ENCODE assay signal across 15 cellular contexts in the genomic region with DNA sequence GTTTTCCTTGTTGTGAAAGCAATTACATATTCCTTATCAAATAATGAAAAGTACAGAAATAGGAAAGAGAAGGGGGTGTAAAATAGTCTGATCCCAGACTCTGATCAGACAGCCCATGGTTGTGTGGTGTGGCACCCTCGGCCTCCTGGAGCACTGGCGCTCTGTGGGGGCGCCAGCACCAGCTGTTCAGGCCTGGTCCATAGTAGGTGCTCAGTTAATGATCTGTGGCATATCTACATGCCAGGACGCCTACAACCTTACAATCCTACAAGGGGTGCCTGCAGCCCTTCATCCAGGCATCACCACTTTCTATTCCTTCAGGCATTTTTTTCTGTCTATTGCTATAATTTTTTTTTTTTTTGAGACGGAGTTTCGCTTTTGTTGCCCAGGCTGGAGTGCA.
"Had no signal": no experiment of that assay in that cellular context is flagged by ENCODE, and none has a peak within 500 bp of the region (broad histone marks: within the 10 kb centered on the region; RNA-seq: fewer than 3 reads in every experiment).

No MANE protein-coding gene starts in this region.

- H3K9me3 Mint-ChIP-seq: activated CD4-positive, alpha-beta memory T cell treated with anti-CD3 and anti-CD28 coated beads for 36 hours; activated T-cell treated with anti-CD3 and anti-CD28 coated beads, Interleukin-2, amount 50 U/mL, for 24 hours; natural killer cell treated with Interleukin-12 subunit alpha and Interleukin-12 subunit beta and Interleukin-15 and Interleukin-18, amount 100 ng/mL, for 72 hours; stimulated activated memory B cell treated with anti-CD40 and anti-IgM and Interleukin-4, amounts not matched to agents 10 μg/mL and 1 μg/mL and 100 μg/mL, for 72 hours; T-cell had no signal

- H2AFZ ChIP-seq: hepatocyte had no signal

- H3K27me3 ChIP-seq: hepatocyte had no signal

- H3K4me3 Mint-ChIP-seq: activated CD4-positive, alpha-beta memory T cell treated with anti-CD3 and anti-CD28 coated beads for 36 hours; activated CD4-positive, alpha-beta T cell treated with anti-CD3 and anti-CD28 coated beads for 36 hours; activated CD8-positive, alpha-beta memory T cell treated with anti-CD3 and anti-CD28 coated beads, Interleukin-2, amount 10 ng/mL, durations not matched to agents 7 days and 5 days; activated T-cell treated with anti-CD3 and anti-CD28 coated beads, Interleukin-2, amount 50 U/mL, for 24 hours; natural killer cell treated with Interleukin-12 subunit alpha and Interleukin-12 subunit beta and Interleukin-15 and Interleukin-18, amount 100 ng/mL, for 72 hours; stimulated activated memory B cell treated with anti-CD40 and anti-IgM and Interleukin-4, amounts not matched to agents 10 μg/mL and 1 μg/mL and 100 μg/mL, for 72 hours; T-cell had no signal

- ATAC-seq: activated CD4-positive, alpha-beta T cell treated with anti-CD3 and anti-CD28 coated beads for 36 hours; activated CD8-positive, alpha-beta memory T cell treated with anti-CD3 and anti-CD28 coated beads, Interleukin-2, amount 10 ng/mL, durations not matched to agents 7 days and 5 days; natural killer cell treated with Interleukin-12 subunit alpha and Interleukin-12 subunit beta and Interleukin-15 and Interleukin-18, amount 100 ng/mL, for 72 hours; stimulated activated memory B cell treated with anti-CD40 and anti-IgM and Interleukin-4, amounts not matched to agents 10 μg/mL and 1 μg/mL and 100 μg/mL, for 72 hours; T-cell had no signal

- H3K27ac Mint-ChIP-seq: activated CD4-positive, alpha-beta memory T cell treated with anti-CD3 and anti-CD28 coated beads for 36 hours; activated CD4-positive, alpha-beta T cell treated with anti-CD3 and anti-CD28 coated beads for 36 hours; activated CD8-positive, alpha-beta memory T cell treated with anti-CD3 and anti-CD28 coated beads, Interleukin-2, amount 10 ng/mL, durations not matched to agents 7 days and 5 days; activated T-cell treated with anti-CD3 and anti-CD28 coated beads, Interleukin-2, amount 50 U/mL, for 24 hours; natural killer cell treated with Interleukin-12 subunit alpha and Interleukin-12 subunit beta and Interleukin-15 and Interleukin-18, amount 100 ng/mL, for 72 hours; stimulated activated memory B cell treated with anti-CD40 and anti-IgM and Interleukin-4, amounts not matched to agents 10 μg/mL and 1 μg/mL and 100 μg/mL, for 72 hours; T-cell had no signal

- H3K4me2 ChIP-seq: hepatocyte had no signal

- H3K36me3 Mint-ChIP-seq: natural killer cell treated with Interleukin-12 subunit alpha and Interleukin-12 subunit beta and Interleukin-15 and Interleukin-18, amount 100 ng/mL, for 72 hours had no signal

- H3K4me3 ChIP-seq: hepatocyte, SK-N-MC had no signal

- H3K27me3 Mint-ChIP-seq: activated CD4-positive, alpha-beta memory T cell treated with anti-CD3 and anti-CD28 coated beads for 36 hours; activated CD4-positive, alpha-beta T cell treated with anti-CD3 and anti-CD28 coated beads for 36 hours; activated CD8-positive, alpha-beta memory T cell treated with anti-CD3 and anti-CD28 coated beads, Interleukin-2, amount 10 ng/mL, durations not matched to agents 7 days and 5 days; activated T-cell treated with anti-CD3 and anti-CD28 coated beads, Interleukin-2, amount 50 U/mL, for 24 hours; natural killer cell treated with Interleukin-12 subunit alpha and Interleukin-12 subunit beta and Interleukin-15 and Interleukin-18, amount 100 ng/mL, for 72 hours; stimulated activated memory B cell treated with anti-CD40 and anti-IgM and Interleukin-4, amounts not matched to agents 10 μg/mL and 1 μg/mL and 100 μg/mL, for 72 hours; T-cell had no signal

- H3K4me1 Mint-ChIP-seq: activated CD4-positive, alpha-beta T cell treated with anti-CD3 and anti-CD28 coated beads for 36 hours; activated CD8-positive, alpha-beta memory T cell treated with anti-CD3 and anti-CD28 coated beads, Interleukin-2, amount 10 ng/mL, durations not matched to agents 7 days and 5 days; stimulated activated memory B cell treated with anti-CD40 and anti-IgM and Interleukin-4, amounts not matched to agents 10 μg/mL and 1 μg/mL and 100 μg/mL, for 72 hours; T-cell had no signal

- DNase-seq: activated CD4-positive, alpha-beta memory T cell treated with anti-CD3 and anti-CD28 coated beads for 36 hours; activated CD4-positive, alpha-beta T cell treated with anti-CD3 and anti-CD28 coated beads for 36 hours; activated CD8-positive, alpha-beta memory T cell treated with anti-CD3 and anti-CD28 coated beads, Interleukin-2, amount 10 ng/mL, durations not matched to agents 7 days and 5 days; activated effector memory CD4-positive, alpha-beta T cell treated with Interleukin-2 at 50 U/mL for 16 hours; activated naive CD4-positive, alpha-beta T cell treated with anti-CD3 and anti-CD28 coated beads, Interleukin-2, amount 50 U/mL, for 16 hours; activated T-cell treated with anti-CD3 and anti-CD28 coated beads, Interleukin-2, amount 50 U/mL, for 24 hours; islet precursor cell; mesendoderm; nucleus accumbens; stimulated activated CD4-positive, alpha-beta T cell treated with anti-CD3 and anti-CD28 coated beads, Interleukin-2, amount 100 ng/mL, for 48 hours; T-cell had no signal

- H3K27ac ChIP-seq: hepatocyte, SK-N-MC had no signal
